2 cellular contexts compared by ENCODE assay signal in the genomic region with DNA sequence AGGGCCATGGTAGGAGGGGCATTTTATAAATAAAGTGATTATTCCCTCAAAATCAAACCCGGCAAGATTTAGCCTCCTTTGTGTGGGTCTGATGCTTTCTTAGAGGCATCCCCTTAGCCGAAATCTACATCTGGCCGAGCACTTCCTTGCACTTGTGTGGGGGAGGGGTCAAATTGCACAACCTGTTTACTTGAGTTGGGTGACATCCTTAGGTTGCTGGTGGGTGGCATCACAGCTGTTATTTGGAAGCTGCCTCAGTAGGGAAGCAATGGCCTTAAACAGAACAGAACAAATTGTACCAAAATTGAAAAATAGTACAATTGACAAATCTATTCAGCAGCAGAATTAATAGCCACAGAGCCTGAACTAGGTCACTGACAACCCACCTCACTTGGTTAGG.
TF ChIP-seq lines count a peak whose summit lies in the region.

No MANE protein-coding gene starts in this region.

TF ChIP-seq in WTC11, 78 proteins besides CTCF, POLR2A, EP300 and RAD21:
- TF ChIP-seq TP53 (CRISPR knock-in tag; IDR thresholded peaks at IDR 0.05) (no peak), GTF2I (CRISPR knock-in tag; conservative IDR thresholded peaks at IDR 0.05) (no peak), JAZF1 (CRISPR knock-in tag; IDR thresholded peaks at IDR 0.05) (no peak), RORB (CRISPR knock-in tag; IDR thresholded peaks at IDR 0.05) (no peak), ZNF121 (CRISPR knock-in tag; IDR thresholded peaks at IDR 0.05) (no peak), TEAD1 (CRISPR knock-in tag; IDR thresholded peaks at IDR 0.05) (no peak), CBFB (CRISPR knock-in tag; IDR thresholded peaks at IDR 0.05; ENCODE audit: low read depth) (no peak)
- TF ChIP-seq, protein P1, sequence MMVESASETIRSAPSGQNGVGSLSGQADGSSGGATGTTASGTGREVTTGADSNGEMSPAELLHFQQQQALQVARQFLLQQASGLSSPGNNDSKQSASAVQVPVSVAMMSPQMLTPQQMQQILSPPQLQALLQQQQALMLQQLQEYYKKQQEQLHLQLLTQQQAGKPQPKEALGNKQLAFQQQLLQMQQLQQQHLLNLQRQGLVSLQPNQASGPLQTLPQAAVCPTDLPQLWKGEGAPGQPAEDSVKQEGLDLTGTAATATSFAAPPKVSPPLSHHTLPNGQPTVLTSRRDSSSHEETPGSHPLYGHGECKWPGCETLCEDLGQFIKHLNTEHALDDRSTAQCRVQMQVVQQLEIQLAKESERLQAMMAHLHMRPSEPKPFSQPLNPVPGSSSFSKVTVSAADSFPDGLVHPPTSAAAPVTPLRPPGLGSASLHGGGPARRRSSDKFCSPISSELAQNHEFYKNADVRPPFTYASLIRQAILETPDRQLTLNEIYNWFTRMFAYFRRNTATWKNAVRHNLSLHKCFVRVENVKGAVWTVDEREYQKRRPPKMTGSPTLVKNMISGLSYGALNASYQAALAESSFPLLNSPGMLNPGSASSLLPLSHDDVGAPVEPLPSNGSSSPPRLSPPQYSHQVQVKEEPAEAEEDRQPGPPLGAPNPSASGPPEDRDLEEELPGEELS (CRISPR knock-in tag; IDR thresholded peaks at IDR 0.05): no peak

TF ChIP-seq in H1, 55 proteins besides CTCF, POLR2A, EP300 and RAD21:
- no peak for TF ChIP-seq FOSL1 (IDR thresholded peaks at IDR 0.05; ENCODE audit: insufficient read depth, low read depth, low read length)
- TF ChIP-seq POU5F1 (IDR thresholded peaks at IDR 0.05; ENCODE audit: low read depth, low read length): no peak
- no peak for TF ChIP-seq GTF2F1 (IDR thresholded peaks at IDR 0.05; ENCODE audit: borderline replicate concordance, low read depth, low read length)
- TF ChIP-seq JUN (IDR thresholded peaks at IDR 0.05; ENCODE audit: low read depth, low read length): no peak
- no peak for TF ChIP-seq TBP (IDR thresholded peaks at IDR 0.05; ENCODE audit: low read depth, low read length)
- peak; percentile 85 for TF ChIP-seq CEBPB (IDR thresholded peaks at IDR 0.05; ENCODE audit: low read depth, low read length)
- no peak for TF ChIP-seq RNF2 (IDR thresholded peaks at IDR 0.05; ENCODE audit: borderline replicate concordance, low read depth, low read length, missing control alignments, poor library complexity, severe bottlenecking)
- no peak for TF ChIP-seq PHF8 (conservative IDR thresholded peaks at IDR 0.05; ENCODE audit: low read depth, low read length)
- TF ChIP-seq SIRT6 (IDR thresholded peaks at IDR 0.05; ENCODE audit: low read length): no peak
